In the genomic region with DNA sequence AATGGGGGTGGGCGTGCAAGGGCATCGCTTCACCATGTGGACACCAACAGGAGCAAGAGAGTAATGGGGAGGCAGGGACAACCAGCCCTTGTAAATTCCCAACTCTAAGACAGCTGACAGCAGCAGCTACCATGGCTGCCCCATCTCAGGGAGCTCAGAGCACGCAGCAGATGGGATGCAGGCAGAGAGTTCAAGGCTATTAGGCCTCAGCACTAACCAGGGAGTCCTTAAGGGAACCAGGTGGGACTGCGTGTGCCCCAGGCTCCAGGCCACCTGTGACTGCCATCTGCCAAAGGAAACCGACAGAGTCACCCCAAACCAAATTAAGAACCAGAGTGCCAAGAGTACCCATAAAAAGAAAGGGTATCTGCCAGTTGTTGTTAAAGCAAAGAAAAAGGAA, we compare ENCODE assay signal across 2 cellular contexts.
TF ChIP-seq lines count a peak whose summit lies in the region.

No MANE protein-coding gene starts in this region.

TF ChIP-seq in SK-N-SH treated with all-trans-retinoic acid at 6 μM for 48 hours, 23 proteins besides CTCF, POLR2A, EP300 and RAD21 (continued from another document):
- TF ChIP-seq, protein P1, sequence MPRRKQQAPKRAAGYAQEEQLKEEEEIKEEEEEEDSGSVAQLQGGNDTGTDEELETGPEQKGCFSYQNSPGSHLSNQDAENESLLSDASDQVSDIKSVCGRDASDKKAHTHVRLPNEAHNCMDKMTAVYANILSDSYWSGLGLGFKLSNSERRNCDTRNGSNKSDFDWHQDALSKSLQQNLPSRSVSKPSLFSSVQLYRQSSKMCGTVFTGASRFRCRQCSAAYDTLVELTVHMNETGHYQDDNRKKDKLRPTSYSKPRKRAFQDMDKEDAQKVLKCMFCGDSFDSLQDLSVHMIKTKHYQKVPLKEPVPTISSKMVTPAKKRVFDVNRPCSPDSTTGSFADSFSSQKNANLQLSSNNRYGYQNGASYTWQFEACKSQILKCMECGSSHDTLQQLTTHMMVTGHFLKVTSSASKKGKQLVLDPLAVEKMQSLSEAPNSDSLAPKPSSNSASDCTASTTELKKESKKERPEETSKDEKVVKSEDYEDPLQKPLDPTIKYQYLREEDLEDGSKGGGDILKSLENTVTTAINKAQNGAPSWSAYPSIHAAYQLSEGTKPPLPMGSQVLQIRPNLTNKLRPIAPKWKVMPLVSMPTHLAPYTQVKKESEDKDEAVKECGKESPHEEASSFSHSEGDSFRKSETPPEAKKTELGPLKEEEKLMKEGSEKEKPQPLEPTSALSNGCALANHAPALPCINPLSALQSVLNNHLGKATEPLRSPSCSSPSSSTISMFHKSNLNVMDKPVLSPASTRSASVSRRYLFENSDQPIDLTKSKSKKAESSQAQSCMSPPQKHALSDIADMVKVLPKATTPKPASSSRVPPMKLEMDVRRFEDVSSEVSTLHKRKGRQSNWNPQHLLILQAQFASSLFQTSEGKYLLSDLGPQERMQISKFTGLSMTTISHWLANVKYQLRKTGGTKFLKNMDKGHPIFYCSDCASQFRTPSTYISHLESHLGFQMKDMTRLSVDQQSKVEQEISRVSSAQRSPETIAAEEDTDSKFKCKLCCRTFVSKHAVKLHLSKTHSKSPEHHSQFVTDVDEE (CRISPR knock-in tag; IDR thresholded peaks at IDR 0.05): no peak
- TF ChIP-seq TOX (CRISPR knock-in tag; IDR thresholded peaks at IDR 0.05; ENCODE audit: borderline replicate concordance): no peak
- TF ChIP-seq BACH2 (CRISPR knock-in tag; IDR thresholded peaks at IDR 0.05; ENCODE audit: borderline replicate concordance): no peak
- no peak for TF ChIP-seq POU6F1 (CRISPR knock-in tag; IDR thresholded peaks at IDR 0.05; ENCODE audit: borderline replicate concordance, low read depth)
- TF ChIP-seq PATZ1 (CRISPR knock-in tag; IDR thresholded peaks at IDR 0.05; ENCODE audit: borderline replicate concordance): no peak
- TF ChIP-seq, protein P2, sequence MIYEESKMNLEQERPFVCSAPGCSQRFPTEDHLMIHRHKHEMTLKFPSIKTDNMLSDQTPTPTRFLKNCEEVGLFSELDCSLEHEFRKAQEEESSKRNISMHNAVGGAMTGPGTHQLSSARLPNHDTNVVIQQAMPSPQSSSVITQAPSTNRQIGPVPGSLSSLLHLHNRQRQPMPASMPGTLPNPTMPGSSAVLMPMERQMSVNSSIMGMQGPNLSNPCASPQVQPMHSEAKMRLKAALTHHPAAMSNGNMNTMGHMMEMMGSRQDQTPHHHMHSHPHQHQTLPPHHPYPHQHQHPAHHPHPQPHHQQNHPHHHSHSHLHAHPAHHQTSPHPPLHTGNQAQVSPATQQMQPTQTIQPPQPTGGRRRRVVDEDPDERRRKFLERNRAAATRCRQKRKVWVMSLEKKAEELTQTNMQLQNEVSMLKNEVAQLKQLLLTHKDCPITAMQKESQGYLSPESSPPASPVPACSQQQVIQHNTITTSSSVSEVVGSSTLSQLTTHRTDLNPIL (CRISPR knock-in tag; IDR thresholded peaks at IDR 0.05; ENCODE audit: low read depth): no peak
- TF ChIP-seq OSR1 (CRISPR knock-in tag; IDR thresholded peaks at IDR 0.05): no peak
- no peak for TF ChIP-seq ARNTL (CRISPR knock-in tag; IDR thresholded peaks at IDR 0.05; ENCODE audit: borderline replicate concordance, low read depth)
- no peak for TF ChIP-seq PPARA (CRISPR knock-in tag; IDR thresholded peaks at IDR 0.05; ENCODE audit: borderline replicate concordance)
- no peak for TF ChIP-seq RARB (CRISPR knock-in tag; IDR thresholded peaks at IDR 0.05)
- no peak for TF ChIP-seq ZNF70 (CRISPR knock-in tag; IDR thresholded peaks at IDR 0.05)
- no peak for TF ChIP-seq TCF4 (CRISPR knock-in tag; IDR thresholded peaks at IDR 0.05; ENCODE audit: borderline replicate concordance)

TF ChIP-seq in SK-N-SH, 30 proteins besides CTCF, POLR2A, EP300 and RAD21 (continued from another document):
- TF ChIP-seq, protein P3, sequence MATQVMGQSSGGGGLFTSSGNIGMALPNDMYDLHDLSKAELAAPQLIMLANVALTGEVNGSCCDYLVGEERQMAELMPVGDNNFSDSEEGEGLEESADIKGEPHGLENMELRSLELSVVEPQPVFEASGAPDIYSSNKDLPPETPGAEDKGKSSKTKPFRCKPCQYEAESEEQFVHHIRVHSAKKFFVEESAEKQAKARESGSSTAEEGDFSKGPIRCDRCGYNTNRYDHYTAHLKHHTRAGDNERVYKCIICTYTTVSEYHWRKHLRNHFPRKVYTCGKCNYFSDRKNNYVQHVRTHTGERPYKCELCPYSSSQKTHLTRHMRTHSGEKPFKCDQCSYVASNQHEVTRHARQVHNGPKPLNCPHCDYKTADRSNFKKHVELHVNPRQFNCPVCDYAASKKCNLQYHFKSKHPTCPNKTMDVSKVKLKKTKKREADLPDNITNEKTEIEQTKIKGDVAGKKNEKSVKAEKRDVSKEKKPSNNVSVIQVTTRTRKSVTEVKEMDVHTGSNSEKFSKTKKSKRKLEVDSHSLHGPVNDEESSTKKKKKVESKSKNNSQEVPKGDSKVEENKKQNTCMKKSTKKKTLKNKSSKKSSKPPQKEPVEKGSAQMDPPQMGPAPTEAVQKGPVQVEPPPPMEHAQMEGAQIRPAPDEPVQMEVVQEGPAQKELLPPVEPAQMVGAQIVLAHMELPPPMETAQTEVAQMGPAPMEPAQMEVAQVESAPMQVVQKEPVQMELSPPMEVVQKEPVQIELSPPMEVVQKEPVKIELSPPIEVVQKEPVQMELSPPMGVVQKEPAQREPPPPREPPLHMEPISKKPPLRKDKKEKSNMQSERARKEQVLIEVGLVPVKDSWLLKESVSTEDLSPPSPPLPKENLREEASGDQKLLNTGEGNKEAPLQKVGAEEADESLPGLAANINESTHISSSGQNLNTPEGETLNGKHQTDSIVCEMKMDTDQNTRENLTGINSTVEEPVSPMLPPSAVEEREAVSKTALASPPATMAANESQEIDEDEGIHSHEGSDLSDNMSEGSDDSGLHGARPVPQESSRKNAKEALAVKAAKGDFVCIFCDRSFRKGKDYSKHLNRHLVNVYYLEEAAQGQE (IDR thresholded peaks at IDR 0.05; ENCODE audit: low read depth, low read length): no peak
- no peak for TF ChIP-seq USF2 (IDR thresholded peaks at IDR 0.05; ENCODE audit: borderline replicate concordance, low read depth, low read length)
- TF ChIP-seq RXRA (IDR thresholded peaks at IDR 0.05; ENCODE audit: borderline replicate concordance, low read depth): no peak
- TF ChIP-seq RCOR1 (IDR thresholded peaks at IDR 0.05; ENCODE audit: low read length): no peak
- TF ChIP-seq EZH2phosphoT487 (IDR thresholded peaks at IDR 0.05; ENCODE audit: borderline replicate concordance, low read depth): no peak
- TF ChIP-seq FOXJ3 (CRISPR knock-in tag; IDR thresholded peaks at IDR 0.05): no peak
- TF ChIP-seq JUND (IDR thresholded peaks at IDR 0.05): no peak
